Comparison of ENCODE assay signal across 13 cellular contexts in the genomic region with DNA sequence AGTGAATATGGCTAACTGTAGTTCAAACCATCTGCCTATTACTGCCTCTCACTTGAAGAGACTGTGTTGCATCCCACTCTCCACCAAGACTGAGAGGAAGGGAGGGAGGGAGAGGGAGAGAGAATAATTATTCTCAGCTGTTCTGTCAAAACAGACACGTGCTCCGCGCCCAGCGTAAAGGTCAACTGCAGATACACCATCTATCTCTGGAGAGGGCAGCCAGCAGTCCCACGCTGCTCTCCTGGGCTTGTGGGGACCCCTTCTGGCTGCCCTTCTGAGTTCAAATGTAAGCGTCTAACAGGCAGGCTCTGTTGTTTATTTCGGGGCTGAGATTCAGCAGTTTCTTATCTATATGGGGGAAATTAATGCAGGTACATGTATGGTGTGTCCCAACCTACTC.
A peak's percentile ranks its signal among the peaks of the same experiment; 100 is the strongest.
DNase-seq lines count a peak whose midpoint lies in the region; FAIRE-seq and TF ChIP-seq lines count a peak whose summit lies in the region.
"Had no signal": no experiment of that assay in that cellular context is flagged by ENCODE, and none has a peak within 500 bp of the region (broad histone marks: within the 10 kb centered on the region; RNA-seq: fewer than 3 reads in every experiment).

No MANE protein-coding gene starts in this region.

- H3K4me3 ChIP-seq in brain microvascular endothelial cell (ENCODE audit: low read depth, low read length) (no peak overlapping the region), coronary artery (no peak overlapping the region)
- H3K4me3 ChIP-seq: spleen had no signal

- TF ChIP-seq CTCF in brain microvascular endothelial cell (IDR thresholded peaks at IDR 0.05; ENCODE audit: low read depth, low read length, missing control alignments) (peak; percentile 7), progenitor cell of endocrine pancreas (IDR thresholded peaks at IDR 0.05; ENCODE audit: unreplicated experiment) (peak; percentile 29), coronary artery (IDR thresholded peaks at IDR 0.05) (no peak)

- no peaks in the 10 kb centered on the region for H3K36me3 ChIP-seq in brain microvascular endothelial cell (replicated peaks)
- H3K36me3 ChIP-seq: spleen had no signal

- H3K27me3 ChIP-seq in brain microvascular endothelial cell (replicated peaks) = no peaks in the 10 kb centered on the region
- H3K27me3 ChIP-seq: spleen had no signal

- in situ Hi-C loops in brain microvascular endothelial cell (cut with HindIII; ENCODE audit: low pct_ligation_motif_present, low sequenced_read_pairs) = no loop called here

- no peak overlapping the region for H3K4me3 Mint-ChIP-seq in progenitor cell of endocrine pancreas (ENCODE audit: low read depth)
- H3K4me3 Mint-ChIP-seq: T-helper 2 cell treated with Interferon-gamma antibody and Interleukin-4, amounts not matched to agents 5 μg/mL and 100 μg/mL, for 36 hours had no signal

- H3K27ac Mint-ChIP-seq in progenitor cell of endocrine pancreas = no peak overlapping the region
- H3K27ac Mint-ChIP-seq: T-helper 2 cell treated with Interferon-gamma antibody and Interleukin-4, amounts not matched to agents 5 μg/mL and 100 μg/mL, for 36 hours had no signal

- no peaks in the 10 kb centered on the region for H3K9me3 Mint-ChIP-seq in progenitor cell of endocrine pancreas (ENCODE audit: low read depth)
- H3K9me3 Mint-ChIP-seq: T-helper 2 cell treated with Interferon-gamma antibody and Interleukin-4, amounts not matched to agents 5 μg/mL and 100 μg/mL, for 36 hours had no signal

- H3K36me3 Mint-ChIP-seq in progenitor cell of endocrine pancreas (ENCODE audit: insufficient read depth) = peaks cover 2% of the 10 kb centered on the region

- DNase-seq in NCI-H2107 treated with DMSO at 0.1 percent for 48 hours (lab: John Stamatoyannopoulos, UW; ENCODE audit: unreplicated experiment) = peak; percentile 56
- no peak for DNase-seq in NCI-H2107 (lab: John Stamatoyannopoulos, UW)
- peak; percentile 30 to 36 for DNase-seq in NCI-H1930 (lab: John Stamatoyannopoulos, UW)
- no peak for DNase-seq in brain microvascular endothelial cell
- no peak for DNase-seq in progenitor cell of endocrine pancreas (ENCODE audit: low spot score, unreplicated experiment)
- DNase-seq in frontal cortex (ENCODE audit: low spot score in 2 of 2) = no peak
- no peak for DNase-seq in glomerular visceral epithelial cell (ENCODE audit: extremely low spot score)
- no peak for DNase-seq in coronary artery (ENCODE audit: low spot score)
- DNase-seq: effector CD8-positive, alpha-beta T cell; NK-92 treated with Interleukin-12 subunit alpha and Interleukin-12 subunit beta, amount 100 ng/mL, for 24 hours; spleen; stimulated activated CD8-positive, alpha-beta memory T cell treated with anti-CD3 and anti-CD28 coated beads, Interleukin-4, amount 100 ng/mL, for 48 hours had no signal

- peaks cover 15% of the 10 kb centered on the region for H3K4me1 Mint-ChIP-seq in progenitor cell of endocrine pancreas (ENCODE audit: low read depth)

- no peak for FAIRE-seq in frontal cortex (lab: Jason Lieb, UNC)

- H3K27ac ChIP-seq in brain microvascular endothelial cell (no peak overlapping the region), coronary artery (no peak overlapping the region)
- H3K27ac ChIP-seq: spleen had no signal

- H3K27me3 Mint-ChIP-seq in progenitor cell of endocrine pancreas = peaks cover 3% of the 10 kb centered on the region

Comparison
In these comparisons a context has a peak if more than half of its experiments do, and no peak if none do; other contexts are left out.
1. DNase-seq: peak in NCI-H2107 treated with DMSO at 0.1 percent for 48 hours (single experiment) and NCI-H1930 (2 of 2); none in NCI-H2107 (single experiment), brain microvascular endothelial cell (single experiment), progenitor cell of endocrine pancreas (single experiment), frontal cortex (0 of 2), glomerular visceral epithelial cell (single experiment) and coronary artery (single experiment).